In the genomic region with DNA sequence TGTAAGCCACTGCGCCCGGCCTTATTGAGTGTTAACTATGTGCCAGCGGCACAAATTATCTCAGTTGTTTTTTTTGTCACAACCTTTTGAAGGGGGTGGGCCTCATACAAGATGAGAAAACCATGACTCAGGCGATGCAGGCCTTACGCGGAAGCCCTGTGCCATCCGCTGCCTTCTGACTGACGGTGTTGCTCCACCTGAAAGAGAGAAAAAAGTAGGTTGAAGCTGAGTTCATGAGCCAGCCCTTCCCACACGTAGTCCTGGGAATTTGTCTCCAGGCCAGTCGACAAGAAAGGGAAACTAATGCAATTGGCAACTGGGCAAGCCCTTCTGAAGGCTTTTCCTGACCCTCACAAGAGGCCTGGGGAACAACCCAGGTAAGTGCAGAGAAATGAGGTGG, we compare ENCODE assay signal across 17 cellular contexts.
DNase-seq lines count a peak whose midpoint lies in the region; ATAC-seq, FAIRE-seq and TF ChIP-seq lines count a peak whose summit lies in the region.
"Had no signal": no experiment of that assay in that cellular context is flagged by ENCODE, and none has a peak within 500 bp of the region (broad histone marks: within the 10 kb centered on the region; RNA-seq: fewer than 3 reads in every experiment).

No MANE protein-coding gene starts in this region.

- no peak for TF ChIP-seq POLR2A in right lobe of liver (IDR thresholded peaks at IDR 0.05)
- TF ChIP-seq POLR2A in breast epithelium (IDR thresholded peaks at IDR 0.05) = no peak

- peak; percentile 9 for FAIRE-seq in urothelium cell line (lab: Jason Lieb, UNC)
- FAIRE-seq: A204.1, D721Med, GM12892 had no signal

- H3K36me3 ChIP-seq in right lobe of liver (no peaks in the 10 kb centered on the region), breast epithelium (no peaks in the 10 kb centered on the region), heart right ventricle (no peaks in the 10 kb centered on the region)

- H3K27me3 ChIP-seq in right lobe of liver = no peaks in the 10 kb centered on the region
- no peaks in the 10 kb centered on the region for H3K27me3 ChIP-seq in breast epithelium
- no peaks in the 10 kb centered on the region for H3K27me3 ChIP-seq in heart right ventricle

- no peaks in the 10 kb centered on the region for H3K36me3 Mint-ChIP-seq in activated T-cell treated with anti-CD3 and anti-CD28 coated beads, Interleukin-2, amount 50 U/mL, for 4 hours (ENCODE audit: insufficient read depth)
- H3K36me3 Mint-ChIP-seq: CD4-positive, alpha-beta memory T cell had no signal

- H3K4me3 Mint-ChIP-seq in activated T-cell treated with anti-CD3 and anti-CD28 coated beads, Interleukin-2, amount 50 U/mL, for 4 hours = no peak overlapping the region
- H3K4me3 Mint-ChIP-seq: B cell; CD4-positive, alpha-beta memory T cell; GM23338; H9 had no signal

- intact Hi-C loops in right lobe of liver (cut with DNase I) (no loop called here), breast epithelium (cut with DNase I; ENCODE audit: low total_unique reads) (no loop called here), heart right ventricle (cut with DNase I) (no loop called here)

- no peaks in the 10 kb centered on the region for H3K27me3 Mint-ChIP-seq in activated T-cell treated with anti-CD3 and anti-CD28 coated beads, Interleukin-2, amount 50 U/mL, for 4 hours (ENCODE audit: low read depth)
- H3K27me3 Mint-ChIP-seq: CD4-positive, alpha-beta memory T cell had no signal

- ATAC-seq in esophagus mucosa = peak; percentile 77
- ATAC-seq in right lobe of liver = peak; percentile 15 to 63 (median 35)
- no peak for ATAC-seq in activated T-cell treated with anti-CD3 and anti-CD28 coated beads, Interleukin-2, amount 50 U/mL, for 4 hours
- ATAC-seq in heart right ventricle = no peak
- ATAC-seq: GM23338 had no signal

- no peaks in the 10 kb centered on the region for H3K4me1 ChIP-seq in right lobe of liver
- H3K4me1 ChIP-seq in breast epithelium = no peaks in the 10 kb centered on the region
- peaks cover 0 to 8% (median 0%) of the 10 kb centered on the region in 9 donors for H3K4me1 ChIP-seq in heart right ventricle

- H3K9me3 Mint-ChIP-seq in activated T-cell treated with anti-CD3 and anti-CD28 coated beads, Interleukin-2, amount 50 U/mL, for 4 hours = no peaks in the 10 kb centered on the region
- H3K9me3 Mint-ChIP-seq: CD4-positive, alpha-beta memory T cell; GM23338; H9 had no signal

- WGBS in right lobe of liver (ENCODE audit: insufficient coverage, low coverage, low lambda C conversion rate, missing lambda C conversion rate) = 69% methylated on average over 10 of the region's 10 CpGs
- WGBS in heart right ventricle, 2 donors = 85 to 86% methylated on average over 10 of the region's 10 CpGs

- DNase-seq in amniotic epithelial cell (ENCODE audit: low read depth) (peak; percentile 9), right lobe of liver (no peak), urothelium cell line (ENCODE audit: low spot score) (no peak), breast epithelium (ENCODE audit: low spot score in 2 of 2) (no peak), heart right ventricle (no peak)
- no peak for DNase-seq in activated T-cell treated with anti-CD3 and anti-CD28 coated beads, Interleukin-2, amount 50 U/mL, for 4 hours
- DNase-seq: C1 segment of cervical spinal cord; CD4-positive, alpha-beta memory T cell; DND-41; GDM1; H9 had no signal

- TF ChIP-seq CTCF in right lobe of liver (IDR thresholded peaks at IDR 0.05) = no peak
- no peak for TF ChIP-seq CTCF in breast epithelium (IDR thresholded peaks at IDR 0.05)
- no peak for TF ChIP-seq CTCF in heart right ventricle (IDR thresholded peaks at IDR 0.05)

- H3K4me3 ChIP-seq in right lobe of liver (no peak overlapping the region), breast epithelium (no peak overlapping the region), heart right ventricle (no peak overlapping the region)
- H3K4me3 ChIP-seq: GM23338 had no signal

- H3K9me3 ChIP-seq in right lobe of liver (no peaks in the 10 kb centered on the region), breast epithelium (no peaks in the 10 kb centered on the region), heart right ventricle (no peaks in the 10 kb centered on the region)

- no peaks in the 10 kb centered on the region for H3K4me1 Mint-ChIP-seq in activated T-cell treated with anti-CD3 and anti-CD28 coated beads, Interleukin-2, amount 50 U/mL, for 4 hours (ENCODE audit: low read depth)
- H3K4me1 Mint-ChIP-seq: B cell had no signal

- H3K27ac ChIP-seq in right lobe of liver (no peak overlapping the region), breast epithelium (no peak overlapping the region), heart right ventricle (no peak overlapping the region)

Comparison
In these comparisons a context has a peak if more than half of its experiments do, and no peak if none do; other contexts are left out.
1. ATAC-seq: peak in esophagus mucosa (single experiment) and right lobe of liver (4 of 4); none in activated T-cell treated with anti-CD3 and anti-CD28 coated beads, Interleukin-2, amount 50 U/mL, for 4 hours (0 of 2) and heart right ventricle (0 of 8).